In the genomic region with DNA sequence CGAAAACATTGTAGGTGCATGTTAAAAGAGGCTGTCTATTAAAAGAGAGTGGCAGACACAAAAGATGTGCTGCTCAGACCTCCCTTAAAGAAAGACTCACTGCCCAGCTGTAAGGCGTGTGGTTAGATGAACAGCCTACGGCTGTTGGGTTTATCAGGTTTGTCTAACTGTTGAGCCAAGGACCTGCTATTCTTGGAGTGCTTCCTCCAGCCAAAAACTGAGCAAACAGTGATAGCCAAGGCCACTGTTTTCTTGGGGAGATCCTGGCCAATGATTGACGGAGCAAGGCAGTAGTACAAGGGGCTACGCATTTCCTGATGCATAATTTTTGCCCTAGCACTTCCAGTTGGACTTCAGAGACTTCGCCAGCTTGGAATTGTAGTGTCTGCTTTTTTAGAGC, we compare ENCODE assay signal across 1 cellular context.
TF ChIP-seq lines count a peak whose summit lies in the region.

No MANE protein-coding gene starts in this region.

TF ChIP-seq in HepG2, 621 proteins besides CTCF, POLR2A, EP300 and RAD21:
- no peak for TF ChIP-seq AKAP8 (CRISPR knock-in tag; IDR thresholded peaks at IDR 0.05)
- TF ChIP-seq PRMT3 (CRISPR knock-in tag; IDR thresholded peaks at IDR 0.05; ENCODE audit: borderline replicate concordance, low read depth): 0 out of 2 replicates have a peak, but pooled peaks have one; percentile 32
- TF ChIP-seq KLF12 (CRISPR knock-in tag; IDR thresholded peaks at IDR 0.05; ENCODE audit: borderline replicate concordance): no peak
- TF ChIP-seq ZNF33B (CRISPR knock-in tag; IDR thresholded peaks at IDR 0.05): 0 out of 2 replicates have a peak, but pooled peaks have one; percentile 29
- no peak for TF ChIP-seq ZNF576 (CRISPR knock-in tag; IDR thresholded peaks at IDR 0.05)
- TF ChIP-seq LCORL (IDR thresholded peaks at IDR 0.05): no peak
- 0 out of 2 replicates have a peak, but pooled peaks have one; percentile 38 for TF ChIP-seq LCORL (CRISPR knock-in tag; IDR thresholded peaks at IDR 0.05)
- TF ChIP-seq NPAS2 (CRISPR knock-in tag; IDR thresholded peaks at IDR 0.05; ENCODE audit: borderline replicate concordance): 0 out of 2 replicates have a peak, but pooled peaks have one; percentile 1
- 0 out of 2 replicates have a peak, but pooled peaks have one; percentile 8 for TF ChIP-seq IKZF5 (CRISPR knock-in tag; IDR thresholded peaks at IDR 0.05)
- 0 out of 2 replicates have a peak, but pooled peaks have one; percentile 0 for TF ChIP-seq HMG20A (CRISPR knock-in tag; IDR thresholded peaks at IDR 0.05; ENCODE audit: borderline replicate concordance)
- no peak for TF ChIP-seq GPN1 (CRISPR knock-in tag; IDR thresholded peaks at IDR 0.05; ENCODE audit: borderline replicate concordance)
- TF ChIP-seq CHCHD3 (CRISPR knock-in tag; IDR thresholded peaks at IDR 0.05): 0 out of 2 replicates have a peak, but pooled peaks have one; percentile 32
- TF ChIP-seq, protein P1, sequence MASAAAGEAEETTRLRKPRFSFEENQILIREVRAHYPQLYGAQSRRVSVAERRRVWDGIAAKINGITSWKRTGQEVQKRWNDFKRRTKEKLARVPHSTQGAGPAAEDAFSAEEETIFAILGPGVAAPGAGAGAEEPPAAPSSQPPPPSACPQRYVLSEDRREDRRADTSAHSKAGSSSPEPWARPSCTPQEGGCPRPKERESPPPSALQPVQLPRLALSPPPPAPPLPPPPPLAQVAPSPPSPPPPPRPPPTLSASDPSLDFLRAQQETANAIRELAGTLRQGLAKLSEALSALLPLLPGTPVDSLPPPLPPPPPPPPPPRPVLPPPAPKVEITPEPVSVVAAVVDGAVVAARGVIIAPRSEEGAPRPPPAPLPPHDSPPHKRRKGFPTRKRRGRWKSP (CRISPR knock-in tag; IDR thresholded peaks at IDR 0.05): peak; percentile 25; the same call in 1 of the 2 replicates
- TF ChIP-seq, protein P2, sequence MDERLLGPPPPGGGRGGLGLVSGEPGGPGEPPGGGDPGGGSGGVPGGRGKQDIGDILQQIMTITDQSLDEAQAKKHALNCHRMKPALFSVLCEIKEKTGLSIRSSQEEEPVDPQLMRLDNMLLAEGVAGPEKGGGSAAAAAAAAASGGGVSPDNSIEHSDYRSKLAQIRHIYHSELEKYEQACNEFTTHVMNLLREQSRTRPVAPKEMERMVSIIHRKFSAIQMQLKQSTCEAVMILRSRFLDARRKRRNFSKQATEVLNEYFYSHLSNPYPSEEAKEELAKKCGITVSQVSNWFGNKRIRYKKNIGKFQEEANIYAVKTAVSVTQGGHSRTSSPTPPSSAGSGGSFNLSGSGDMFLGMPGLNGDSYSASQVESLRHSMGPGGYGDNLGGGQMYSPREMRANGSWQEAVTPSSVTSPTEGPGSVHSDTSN (CRISPR knock-in tag; IDR thresholded peaks at IDR 0.05): peak; percentile 67
- peak; percentile 15; the same call in 1 of the 2 replicates for TF ChIP-seq KMT2A (CRISPR knock-in tag; IDR thresholded peaks at IDR 0.05)
- no peak for TF ChIP-seq DMAP1 (CRISPR knock-in tag; IDR thresholded peaks at IDR 0.05)
- TF ChIP-seq, protein P3, sequence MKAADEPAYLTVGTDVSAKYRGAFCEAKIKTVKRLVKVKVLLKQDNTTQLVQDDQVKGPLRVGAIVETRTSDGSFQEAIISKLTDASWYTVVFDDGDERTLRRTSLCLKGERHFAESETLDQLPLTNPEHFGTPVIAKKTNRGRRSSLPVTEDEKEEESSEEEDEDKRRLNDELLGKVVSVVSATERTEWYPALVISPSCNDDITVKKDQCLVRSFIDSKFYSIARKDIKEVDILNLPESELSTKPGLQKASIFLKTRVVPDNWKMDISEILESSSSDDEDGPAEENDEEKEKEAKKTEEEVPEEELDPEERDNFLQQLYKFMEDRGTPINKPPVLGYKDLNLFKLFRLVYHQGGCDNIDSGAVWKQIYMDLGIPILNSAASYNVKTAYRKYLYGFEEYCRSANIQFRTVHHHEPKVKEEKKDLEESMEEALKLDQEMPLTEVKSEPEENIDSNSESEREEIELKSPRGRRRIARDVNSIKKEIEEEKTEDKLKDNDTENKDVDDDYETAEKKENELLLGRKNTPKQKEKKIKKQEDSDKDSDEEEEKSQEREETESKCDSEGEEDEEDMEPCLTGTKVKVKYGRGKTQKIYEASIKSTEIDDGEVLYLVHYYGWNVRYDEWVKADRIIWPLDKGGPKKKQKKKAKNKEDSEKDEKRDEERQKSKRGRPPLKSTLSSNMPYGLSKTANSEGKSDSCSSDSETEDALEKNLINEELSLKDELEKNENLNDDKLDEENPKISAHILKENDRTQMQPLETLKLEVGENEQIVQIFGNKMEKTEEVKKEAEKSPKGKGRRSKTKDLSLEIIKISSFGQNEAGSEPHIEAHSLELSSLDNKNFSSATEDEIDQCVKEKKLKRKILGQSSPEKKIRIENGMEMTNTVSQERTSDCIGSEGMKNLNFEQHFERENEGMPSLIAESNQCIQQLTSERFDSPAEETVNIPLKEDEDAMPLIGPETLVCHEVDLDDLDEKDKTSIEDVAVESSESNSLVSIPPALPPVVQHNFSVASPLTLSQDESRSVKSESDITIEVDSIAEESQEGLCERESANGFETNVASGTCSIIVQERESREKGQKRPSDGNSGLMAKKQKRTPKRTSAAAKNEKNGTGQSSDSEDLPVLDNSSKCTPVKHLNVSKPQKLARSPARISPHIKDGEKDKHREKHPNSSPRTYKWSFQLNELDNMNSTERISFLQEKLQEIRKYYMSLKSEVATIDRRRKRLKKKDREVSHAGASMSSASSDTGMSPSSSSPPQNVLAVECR (CRISPR knock-in tag; IDR thresholded peaks at IDR 0.05; ENCODE audit: borderline replicate concordance): peak; percentile 25; the same call in 1 of the 2 replicates
- 0 out of 2 replicates have a peak, but pooled peaks have one; percentile 12 for TF ChIP-seq ZFP82 (CRISPR knock-in tag; IDR thresholded peaks at IDR 0.05; ENCODE audit: borderline replicate concordance)
- TF ChIP-seq, protein P4, sequence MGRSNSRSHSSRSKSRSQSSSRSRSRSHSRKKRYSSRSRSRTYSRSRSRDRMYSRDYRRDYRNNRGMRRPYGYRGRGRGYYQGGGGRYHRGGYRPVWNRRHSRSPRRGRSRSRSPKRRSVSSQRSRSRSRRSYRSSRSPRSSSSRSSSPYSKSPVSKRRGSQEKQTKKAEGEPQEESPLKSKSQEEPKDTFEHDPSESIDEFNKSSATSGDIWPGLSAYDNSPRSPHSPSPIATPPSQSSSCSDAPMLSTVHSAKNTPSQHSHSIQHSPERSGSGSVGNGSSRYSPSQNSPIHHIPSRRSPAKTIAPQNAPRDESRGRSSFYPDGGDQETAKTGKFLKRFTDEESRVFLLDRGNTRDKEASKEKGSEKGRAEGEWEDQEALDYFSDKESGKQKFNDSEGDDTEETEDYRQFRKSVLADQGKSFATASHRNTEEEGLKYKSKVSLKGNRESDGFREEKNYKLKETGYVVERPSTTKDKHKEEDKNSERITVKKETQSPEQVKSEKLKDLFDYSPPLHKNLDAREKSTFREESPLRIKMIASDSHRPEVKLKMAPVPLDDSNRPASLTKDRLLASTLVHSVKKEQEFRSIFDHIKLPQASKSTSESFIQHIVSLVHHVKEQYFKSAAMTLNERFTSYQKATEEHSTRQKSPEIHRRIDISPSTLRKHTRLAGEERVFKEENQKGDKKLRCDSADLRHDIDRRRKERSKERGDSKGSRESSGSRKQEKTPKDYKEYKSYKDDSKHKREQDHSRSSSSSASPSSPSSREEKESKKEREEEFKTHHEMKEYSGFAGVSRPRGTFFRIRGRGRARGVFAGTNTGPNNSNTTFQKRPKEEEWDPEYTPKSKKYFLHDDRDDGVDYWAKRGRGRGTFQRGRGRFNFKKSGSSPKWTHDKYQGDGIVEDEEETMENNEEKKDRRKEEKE (IDR thresholded peaks at IDR 0.05): no peak
- peak; percentile 18; the same call in 1 of the 2 replicates for TF ChIP-seq GATAD2A (CRISPR knock-in tag; IDR thresholded peaks at IDR 0.05)
